1 cellular context compared by ENCODE assay signal in the genomic region with DNA sequence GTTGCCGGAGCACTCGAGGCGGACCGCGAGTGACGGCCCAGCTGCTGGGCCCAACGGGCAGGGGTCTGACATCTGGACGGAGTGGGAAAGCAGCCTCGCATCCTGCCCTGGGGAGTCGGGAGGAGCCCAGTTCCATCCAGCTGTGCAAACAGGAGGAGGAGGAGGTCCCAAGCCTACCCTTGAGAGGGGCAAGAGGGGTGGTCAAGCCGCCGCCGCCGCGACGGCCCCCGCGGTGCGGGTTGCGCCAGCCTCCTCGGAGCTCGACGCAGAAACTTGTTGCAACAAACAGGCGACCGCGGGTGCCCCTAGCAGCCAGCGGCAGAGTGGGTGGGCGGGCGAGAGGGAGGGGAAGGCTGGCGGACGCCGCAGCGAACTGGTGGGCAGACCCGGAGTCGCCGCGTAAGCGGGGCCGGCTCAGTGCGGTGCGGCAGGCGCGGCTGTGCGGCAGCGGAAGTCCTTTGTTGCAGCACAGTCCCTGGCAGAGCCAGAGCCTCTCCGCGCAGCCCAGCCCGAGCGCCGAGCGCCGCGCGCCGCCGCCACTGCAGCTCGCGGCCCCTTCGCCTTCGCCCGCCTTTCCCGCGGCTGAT.
TF ChIP-seq lines count a peak whose summit lies in the region.

A gene with protein sequence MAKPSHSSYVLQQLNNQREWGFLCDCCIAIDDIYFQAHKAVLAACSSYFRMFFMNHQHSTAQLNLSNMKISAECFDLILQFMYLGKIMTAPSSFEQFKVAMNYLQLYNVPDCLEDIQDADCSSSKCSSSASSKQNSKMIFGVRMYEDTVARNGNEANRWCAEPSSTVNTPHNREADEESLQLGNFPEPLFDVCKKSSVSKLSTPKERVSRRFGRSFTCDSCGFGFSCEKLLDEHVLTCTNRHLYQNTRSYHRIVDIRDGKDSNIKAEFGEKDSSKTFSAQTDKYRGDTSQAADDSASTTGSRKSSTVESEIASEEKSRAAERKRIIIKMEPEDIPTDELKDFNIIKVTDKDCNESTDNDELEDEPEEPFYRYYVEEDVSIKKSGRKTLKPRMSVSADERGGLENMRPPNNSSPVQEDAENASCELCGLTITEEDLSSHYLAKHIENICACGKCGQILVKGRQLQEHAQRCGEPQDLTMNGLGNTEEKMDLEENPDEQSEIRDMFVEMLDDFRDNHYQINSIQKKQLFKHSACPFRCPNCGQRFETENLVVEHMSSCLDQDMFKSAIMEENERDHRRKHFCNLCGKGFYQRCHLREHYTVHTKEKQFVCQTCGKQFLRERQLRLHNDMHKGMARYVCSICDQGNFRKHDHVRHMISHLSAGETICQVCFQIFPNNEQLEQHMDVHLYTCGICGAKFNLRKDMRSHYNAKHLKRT (plus strand): TSS at position 461 of the 587 bp plus-strand sequence. CDS start 16,735 bp downstream, outside the sequence.

TF ChIP-seq in SK-N-SH, 30 proteins besides CTCF, POLR2A, EP300 and RAD21 (continued from another document):
- TF ChIP-seq, protein P1, sequence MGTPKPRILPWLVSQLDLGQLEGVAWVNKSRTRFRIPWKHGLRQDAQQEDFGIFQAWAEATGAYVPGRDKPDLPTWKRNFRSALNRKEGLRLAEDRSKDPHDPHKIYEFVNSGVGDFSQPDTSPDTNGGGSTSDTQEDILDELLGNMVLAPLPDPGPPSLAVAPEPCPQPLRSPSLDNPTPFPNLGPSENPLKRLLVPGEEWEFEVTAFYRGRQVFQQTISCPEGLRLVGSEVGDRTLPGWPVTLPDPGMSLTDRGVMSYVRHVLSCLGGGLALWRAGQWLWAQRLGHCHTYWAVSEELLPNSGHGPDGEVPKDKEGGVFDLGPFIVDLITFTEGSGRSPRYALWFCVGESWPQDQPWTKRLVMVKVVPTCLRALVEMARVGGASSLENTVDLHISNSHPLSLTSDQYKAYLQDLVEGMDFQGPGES (IDR thresholded peaks at IDR 0.05; ENCODE audit: low read depth, low read length), result no peak
- TF ChIP-seq NFIC (IDR thresholded peaks at IDR 0.05; ENCODE audit: borderline replicate concordance) (no peak), ELF1 (IDR thresholded peaks at IDR 0.05) (no peak), RCOR1 (IDR thresholded peaks at IDR 0.05; ENCODE audit: low read length) (no peak), NRF1 (IDR thresholded peaks at IDR 0.05; ENCODE audit: low read depth, low read length) (peak; percentile 13), SIN3A (IDR thresholded peaks at IDR 0.05; ENCODE audit: borderline replicate concordance, low read depth, low read length) (peak; percentile 14; the same call in 1 of the 2 replicates)
- TF ChIP-seq, protein P2, sequence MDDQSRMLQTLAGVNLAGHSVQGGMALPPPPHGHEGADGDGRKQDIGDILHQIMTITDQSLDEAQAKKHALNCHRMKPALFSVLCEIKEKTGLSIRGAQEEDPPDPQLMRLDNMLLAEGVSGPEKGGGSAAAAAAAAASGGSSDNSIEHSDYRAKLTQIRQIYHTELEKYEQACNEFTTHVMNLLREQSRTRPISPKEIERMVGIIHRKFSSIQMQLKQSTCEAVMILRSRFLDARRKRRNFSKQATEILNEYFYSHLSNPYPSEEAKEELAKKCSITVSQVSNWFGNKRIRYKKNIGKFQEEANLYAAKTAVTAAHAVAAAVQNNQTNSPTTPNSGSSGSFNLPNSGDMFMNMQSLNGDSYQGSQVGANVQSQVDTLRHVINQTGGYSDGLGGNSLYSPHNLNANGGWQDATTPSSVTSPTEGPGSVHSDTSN (IDR thresholded peaks at IDR 0.05), result 0 out of 2 replicates have a peak, but pooled peaks have one; percentile 31
